In genomic region chr10:62632071-62632809, GRCh38 we compare ENCODE assay signal across 8 cellular contexts.
A peak's percentile ranks its signal among the peaks of the same experiment; 100 is the strongest.
DNase-seq lines count a peak whose midpoint lies in the region; ATAC-seq and TF ChIP-seq lines count a peak whose summit lies in the region.

No MANE protein-coding gene starts in this region.

- peaks cover 9 to 17% (median 13%) of the 10 kb centered on the region in 4 donors for H3K4me1 Mint-ChIP-seq in CD4-positive, CD25-positive, alpha-beta regulatory T cell

- no peaks in the 10 kb centered on the region for H3K36me3 Mint-ChIP-seq in CD4-positive, CD25-positive, alpha-beta regulatory T cell

- H3K27me3 ChIP-seq in CD4-positive, CD25-positive, alpha-beta regulatory T cell (ENCODE audit: control insufficient read depth, insufficient read depth, low read length) = no peaks in the 10 kb centered on the region
- H3K27me3 ChIP-seq in left ventricle myocardium inferior (ENCODE audit: low read depth) (no peaks in the 10 kb centered on the region), upper lobe of right lung (no peaks in the 10 kb centered on the region), foreskin keratinocyte (no peaks in the 10 kb centered on the region)

- peak overlapping the region; percentile 11 to 57 (median 21) for H3K4me3 Mint-ChIP-seq in CD4-positive, CD25-positive, alpha-beta regulatory T cell

- no peaks in the 10 kb centered on the region for H3K27me3 Mint-ChIP-seq in CD4-positive, CD25-positive, alpha-beta regulatory T cell

- H3K4me1 ChIP-seq in CD4-positive, CD25-positive, alpha-beta regulatory T cell (ENCODE audit: control insufficient read depth, insufficient read depth, low read length, poor library complexity, severe bottlenecking) = peaks cover 22% of the 10 kb centered on the region
- H3K4me1 ChIP-seq in left ventricle myocardium inferior (peaks cover 19% of the 10 kb centered on the region), upper lobe of right lung (peaks cover 19% of the 10 kb centered on the region), foreskin keratinocyte (no peaks in the 10 kb centered on the region)

- ATAC-seq in CD4-positive, CD25-positive, alpha-beta regulatory T cell (ENCODE audit: low read depth in 2 of 2) = peak; percentile 83 to 91
- ATAC-seq in GM19452 (IDR thresholded peaks at IDR 0.05; ENCODE audit: unreplicated experiment) (peak; percentile 85), HG03439 (IDR thresholded peaks at IDR 0.05; ENCODE audit: unreplicated experiment) (peak; percentile 75), upper lobe of right lung (peak; percentile 86), foreskin keratinocyte (no peak)

- TF ChIP-seq CTCF in left ventricle myocardium inferior (IDR thresholded peaks at IDR 0.05; ENCODE audit: borderline replicate concordance) = no peak
- no peak for TF ChIP-seq CTCF in upper lobe of right lung (IDR thresholded peaks at IDR 0.05)
- no peak for TF ChIP-seq CTCF in foreskin keratinocyte (conservative IDR thresholded peaks at IDR 0.05)

- peak overlapping the region; percentile 23 for H3K27ac ChIP-seq in CD4-positive, CD25-positive, alpha-beta regulatory T cell (ENCODE audit: insufficient read depth, low read length, poor library complexity, severe bottlenecking)
- H3K27ac ChIP-seq in left ventricle myocardium inferior (replicated peaks) (no peak overlapping the region), upper lobe of right lung (peak overlapping the region; percentile 59), foreskin keratinocyte (no peak overlapping the region)

- intact Hi-C loops in left ventricle myocardium inferior (cut with micrococcal nuclease) (no loop called here), upper lobe of right lung (cut with DNase I) (no loop called here)

- no peaks in the 10 kb centered on the region for H3K36me3 ChIP-seq in CD4-positive, CD25-positive, alpha-beta regulatory T cell (ENCODE audit: control insufficient read depth, insufficient read depth, low read length)
- H3K36me3 ChIP-seq in left ventricle myocardium inferior (no peaks in the 10 kb centered on the region), upper lobe of right lung (no peaks in the 10 kb centered on the region)

- H3K4me3 ChIP-seq in CD4-positive, CD25-positive, alpha-beta regulatory T cell (ENCODE audit: low read depth, low read length) = peak overlapping the region; percentile 57
- H3K4me3 ChIP-seq in left ventricle myocardium inferior (no peak overlapping the region), upper lobe of right lung (no peak overlapping the region)

- DNase-seq in CD4-positive, CD25-positive, alpha-beta regulatory T cell = peak; percentile 19 to 80 (median 66)
- DNase-seq in activated CD4-positive, alpha-beta T cell treated with anti-CD3 and anti-CD28 coated beads for 4 hours = peak; percentile 67
- DNase-seq in left ventricle myocardium inferior = peak; percentile 37
- DNase-seq in upper lobe of right lung = peak; percentile 75
- no peak for DNase-seq in effector CD8-positive, alpha-beta T cell (lab: John Stamatoyannopoulos, UW)
- DNase-seq in foreskin keratinocyte = no peak

- H3K9me3 Mint-ChIP-seq in CD4-positive, CD25-positive, alpha-beta regulatory T cell = no peaks in the 10 kb centered on the region

- no peaks in the 10 kb centered on the region for H3K9me3 ChIP-seq in CD4-positive, CD25-positive, alpha-beta regulatory T cell (ENCODE audit: control insufficient read depth in 2 of 2, low read length in 2 of 2)
- no peaks in the 10 kb centered on the region for H3K9me3 ChIP-seq in left ventricle myocardium inferior (replicated peaks)
- H3K9me3 ChIP-seq in upper lobe of right lung = no peaks in the 10 kb centered on the region

- peak overlapping the region in 2 of 3 donors; percentile 88 to 95 for H3K27ac Mint-ChIP-seq in CD4-positive, CD25-positive, alpha-beta regulatory T cell

Comparison
In these comparisons a context has a peak if more than half of its experiments do, and no peak if none do; other contexts are left out.
1. DNase-seq: peak in CD4-positive, CD25-positive, alpha-beta regulatory T cell (3 of 3), activated CD4-positive, alpha-beta T cell treated with anti-CD3 and anti-CD28 coated beads for 4 hours (2 of 2), left ventricle myocardium inferior (single experiment) and upper lobe of right lung (single experiment); none in effector CD8-positive, alpha-beta T cell (single experiment) and foreskin keratinocyte (0 of 2).
2. H3K27ac ChIP-seq: peak in CD4-positive, CD25-positive, alpha-beta regulatory T cell (single experiment) and upper lobe of right lung (single experiment); none in left ventricle myocardium inferior (single experiment) and foreskin keratinocyte (single experiment).